In the genomic region with DNA sequence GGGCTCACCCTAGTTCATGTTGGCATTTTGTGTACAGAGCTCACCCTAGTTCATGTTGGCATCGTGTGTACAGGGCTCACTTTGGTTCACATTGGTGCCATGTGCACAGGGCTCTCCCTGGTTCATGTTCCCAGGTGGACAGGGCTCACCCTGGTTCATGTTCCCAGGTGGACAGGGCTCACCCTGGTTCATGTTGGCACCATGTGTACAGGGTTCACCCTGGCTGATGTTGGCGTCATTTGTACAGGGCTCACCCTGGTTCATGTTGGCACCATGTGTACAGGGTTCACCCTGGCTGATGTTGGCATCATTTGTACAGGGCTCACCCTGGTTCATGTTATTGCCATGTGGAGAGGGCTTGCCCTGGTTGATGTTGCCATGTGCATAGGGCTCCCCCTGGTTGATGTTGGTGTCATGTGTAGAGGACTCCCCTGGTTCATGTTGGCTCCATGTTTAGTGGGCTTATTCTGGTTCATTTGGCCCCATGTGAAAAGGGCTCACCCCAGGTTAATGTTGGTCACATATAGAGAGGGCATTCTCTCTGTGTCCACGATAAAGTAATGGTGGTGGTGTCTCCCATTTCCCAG, we compare ENCODE assay signal across 10 cellular contexts. TPM values are rescaled to one million over a fixed set of nuclear protein-coding genes. Genes with fewer than 3 reads are reported as not detected.
DNase-seq lines count a peak whose midpoint lies in the region; ATAC-seq, FAIRE-seq and TF ChIP-seq lines count a peak whose summit lies in the region.
"Had no signal": no experiment of that assay in that cellular context is flagged by ENCODE, and none has a peak within 500 bp of the region (broad histone marks: within the 10 kb centered on the region; RNA-seq: fewer than 3 reads in every experiment).

No MANE protein-coding gene starts in this region.

- no peaks in the 10 kb centered on the region for H3K36me3 ChIP-seq in body of pancreas (replicated peaks in 1 of 2; ENCODE audit: insufficient read depth in 1 of 2, low read depth in 2 of 2)

- peak in 1 of 2 experiments; percentile 46; a peak in 1 of 5 replicates for TF ChIP-seq RAD21 in A549 (conservative IDR thresholded peaks at IDR 0.05 in 1 of 2, IDR thresholded peaks at IDR 0.05 in 1 of 2)

- H3K4me1 ChIP-seq in A549 (no peaks in the 10 kb centered on the region), body of pancreas (no peaks in the 10 kb centered on the region)

- no peak overlapping the region for H3K27ac ChIP-seq in A549
- H3K27ac ChIP-seq in body of pancreas = no peak overlapping the region

- CTCF ChIA-PET in A549 (lab: Yijun Ruan, JAX) = interaction anchor here (0.6 to 2.1 kb wide), 7 partner anchors 9 to 243 kb away, joined by 3 to 10 read pairs (median 4); no protein-coding TSS in a partner anchor

- TF ChIP-seq EP300 in A549 (IDR thresholded peaks at IDR 0.05) = no peak

- TF ChIP-seq POLR2A in A549 (IDR thresholded peaks at IDR 0.05; ENCODE audit: low read length) (no peak), body of pancreas (IDR thresholded peaks at IDR 0.05) (no peak)

- H3K4me2 ChIP-seq in A549 = no peak overlapping the region

- WGBS in A549 (ENCODE audit: missing lambda C conversion rate) = 6% methylated on average over 1 of the region's 3 CpGs
- 74 to 77% methylated on average over 2 to 3 of the region's 3 CpGs for WGBS in body of pancreas, 2 donors

- no peaks in the 10 kb centered on the region for H3K27me3 ChIP-seq in body of pancreas

- no peak for FAIRE-seq in A549 (lab: Jason Lieb, UNC)

- H3K9me3 ChIP-seq in A549 (no peaks in the 10 kb centered on the region), body of pancreas (no peaks in the 10 kb centered on the region)

- TF ChIP-seq CTCF in A549 (IDR thresholded peaks at IDR 0.05) (no peak; the same call in 2 of the 3 replicates), GM13976 (IDR thresholded peaks at IDR 0.05; ENCODE audit: borderline replicate concordance, control extremely low read depth, extremely low read depth, insufficient read depth, missing control alignments) (peak; percentile 17), body of pancreas (IDR thresholded peaks at IDR 0.05) (no peak)

- ATAC-seq in A549 (peak in 1 of 2 experiments; percentile 56; a peak in 3 of 6 replicates), GM21825 (IDR thresholded peaks at IDR 0.05; ENCODE audit: unreplicated experiment) (no peak), body of pancreas (no peak)

- H3K4me3 ChIP-seq in A549 (no peak overlapping the region), body of pancreas (no peak overlapping the region)

- DNase-seq in A549 (ENCODE audit: low read depth in 1 of 2, low spot score in 1 of 2) (peak in 1 of 2 experiments; percentile 20), GM13976 (ENCODE audit: low spot score) (peak; percentile 49), islet precursor cell (peak; percentile 37), GM19238 (ENCODE audit: insufficient read length, low spot score) (no peak), body of pancreas (no peak), NCI-H2171 treated with DMSO at 0.1 percent for 48 hours (lab: John Stamatoyannopoulos, UW) (no peak)
- DNase-seq in activated CD4-positive, alpha-beta T cell treated with anti-CD3 and anti-CD28 coated beads, Interleukin-2, amount 50 U/mL, for 4 hours = peak; percentile 17 to 18
- DNase-seq: COR-L47, NCI-H2227 treated with DMSO at 0.1 percent for 48 hours had no signal

- in situ Hi-C loops in GM13976 (cut with MboI; ENCODE audit: low sequenced_read_pairs, unreplicated experiment) = loop anchor here (25.0 kb wide), 1 partner anchor 253 kb away; a partner anchor contains a TSS

- POLR2A ChIA-PET in A549 (lab: Yijun Ruan, JAX) = no interaction called here

- intact Hi-C loops in body of pancreas (cut with DNase I) = loop anchor here (10.0 kb wide), 2 partner anchors 281 to 401 kb away; no protein-coding TSS in a partner anchor

TF ChIP-seq in A549, 52 proteins besides CTCF, POLR2A, EP300 and RAD21:
- peak; percentile 25; the same call in 1 of the 3 replicates for TF ChIP-seq SMC3 (IDR thresholded peaks at IDR 0.05)
- no peak for TF ChIP-seq MAFK (IDR thresholded peaks at IDR 0.05; ENCODE audit: partially characterized antibody)
- TF ChIP-seq, protein P1, sequence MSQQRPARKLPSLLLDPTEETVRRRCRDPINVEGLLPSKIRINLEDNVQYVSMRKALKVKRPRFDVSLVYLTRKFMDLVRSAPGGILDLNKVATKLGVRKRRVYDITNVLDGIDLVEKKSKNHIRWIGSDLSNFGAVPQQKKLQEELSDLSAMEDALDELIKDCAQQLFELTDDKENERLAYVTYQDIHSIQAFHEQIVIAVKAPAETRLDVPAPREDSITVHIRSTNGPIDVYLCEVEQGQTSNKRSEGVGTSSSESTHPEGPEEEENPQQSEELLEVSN (IDR thresholded peaks at IDR 0.05; ENCODE audit: borderline replicate concordance, low read depth) = no peak
- TF ChIP-seq RNF2 (IDR thresholded peaks at IDR 0.05; ENCODE audit: borderline replicate concordance, low read depth) = no peak

RNA-seq across cellular contexts. Expression of a gene that starts 31.7 kb away (rescaled TPM):
- polyA plus RNA-seq in A549 (2011; rRNA removed) (20.2 and 25.3 TPM in 2 replicates), A549 (2017; fragmentation: RNase III; extraction: RNeasy Plus Mini Kit Qiagen cat#74134 plus additional on column Dnase treatment) (12.5 to 14.6 TPM (median 14.2 TPM) in 3 replicates)
- polyA plus RNA-seq in A549 (2012; cell fraction: cytosol; rRNA removed) = 8.0 and 10.0 TPM in 2 replicates
- polyA plus RNA-seq in A549 (2012; cell fraction: nucleus; rRNA removed) = 20.1 and 20.9 TPM in 2 replicates
- 40.2 and 44.3 TPM in 2 replicates for polyA minus RNA-seq in A549 (2011; rRNA and poly(A)+ RNA removed)
- 10 to 100 TPM; 16.9 to 22.1 TPM for total RNA-seq in body of pancreas

Comparison
In these comparisons a context has a peak if more than half of its experiments do, and no peak if none do; other contexts are left out.
1. DNase-seq: peak in GM13976 (single experiment), activated CD4-positive, alpha-beta T cell treated with anti-CD3 and anti-CD28 coated beads, Interleukin-2, amount 50 U/mL, for 4 hours (2 of 2) and islet precursor cell (single experiment); none in GM19238 (single experiment), body of pancreas (0 of 4) and NCI-H2171 treated with DMSO at 0.1 percent for 48 hours (single experiment).